In the genomic region with DNA sequence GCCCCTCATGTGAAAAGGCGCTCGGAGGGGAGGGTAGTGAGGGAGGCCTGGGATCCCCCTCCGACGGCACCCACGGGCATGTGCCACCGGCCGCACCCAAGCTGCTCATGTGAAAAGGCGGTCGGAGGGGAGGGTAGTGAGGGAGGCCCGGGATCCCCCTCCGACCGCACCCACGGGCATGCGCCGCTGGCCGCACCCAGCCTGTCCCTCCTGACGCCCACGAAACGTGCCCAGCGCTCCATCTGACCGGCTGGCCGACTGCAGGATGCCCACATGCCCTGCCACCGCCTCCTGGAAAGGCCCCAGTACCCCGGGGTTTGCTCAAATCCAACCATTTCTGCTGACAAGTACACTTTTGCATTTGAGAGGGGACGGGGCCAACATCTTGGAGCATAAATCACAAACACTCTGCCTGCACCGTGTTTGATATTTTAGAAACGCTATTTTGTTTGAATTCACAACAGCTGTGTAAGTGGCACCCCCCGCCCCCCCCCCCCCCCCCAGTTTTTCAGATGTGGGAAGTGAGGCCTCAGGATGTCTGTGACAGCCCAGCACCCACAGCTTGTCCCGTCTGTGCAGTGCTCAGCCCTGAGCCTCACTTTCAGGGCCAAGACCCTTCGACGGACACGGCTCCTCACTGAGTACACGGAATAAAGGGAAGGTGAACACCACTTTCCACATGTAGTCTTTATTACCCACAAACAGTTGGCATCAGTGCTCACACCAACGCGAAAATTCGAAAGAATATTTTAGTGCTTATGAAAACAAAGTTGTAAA, we compare ENCODE assay signal across 1 cellular context.
A peak's percentile ranks its signal among the peaks of the same experiment; 100 is the strongest.
TF ChIP-seq lines count a peak whose summit lies in the region.

No MANE protein-coding gene starts in this region.

TF ChIP-seq in HepG2, 621 proteins besides CTCF, POLR2A, EP300 and RAD21:
- TF ChIP-seq MAFF (IDR thresholded peaks at IDR 0.05; ENCODE audit: low read depth, low read length), result peak; percentile 85
- TF ChIP-seq MAFK (conservative IDR thresholded peaks at IDR 0.05 in 1 of 2, IDR thresholded peaks at IDR 0.05 in 1 of 2; ENCODE audit: low read length in 2 of 2), result peak; percentile 90 to 94
- TF ChIP-seq HNRNPL (IDR thresholded peaks at IDR 0.05; ENCODE audit: low read depth, low read length), result 0 out of 2 replicates have a peak, but pooled peaks have one; percentile 60
- no peak for TF ChIP-seq ZNF790 (CRISPR knock-in tag; IDR thresholded peaks at IDR 0.05; ENCODE audit: borderline replicate concordance)
